In the genomic region with DNA sequence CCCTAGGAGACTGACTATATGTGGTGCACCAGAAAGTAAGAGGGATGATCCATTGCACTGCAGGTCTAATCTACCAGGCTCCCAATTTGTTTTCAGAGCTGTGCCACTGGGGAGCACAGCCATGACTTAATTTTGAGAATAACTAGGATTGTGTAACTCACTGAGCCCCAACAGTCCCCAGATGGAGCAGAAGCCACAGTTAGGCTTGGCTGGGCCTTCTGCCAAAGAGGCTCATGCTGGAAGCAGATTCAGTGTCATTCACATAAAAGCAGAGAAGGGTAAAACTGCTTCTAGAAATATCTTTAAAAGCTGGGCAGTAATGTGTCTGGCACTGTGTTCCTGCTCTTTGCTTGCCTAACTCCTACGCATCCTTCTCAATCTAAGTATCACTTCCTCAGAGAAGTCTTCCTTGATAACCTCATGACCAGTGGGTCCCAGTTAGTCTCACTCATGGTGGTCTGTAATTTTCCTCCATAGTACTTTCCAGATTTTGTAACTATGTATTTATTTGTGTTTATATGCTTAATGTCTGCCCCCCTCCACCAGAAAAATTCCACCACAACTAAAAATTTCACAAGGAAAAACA, we compare ENCODE assay signal across 9 cellular contexts. TPM values are rescaled to one million over a fixed set of nuclear protein-coding genes. Genes with fewer than 3 reads are reported as not detected.
DNase-seq lines count a peak whose midpoint lies in the region; ATAC-seq, FAIRE-seq and TF ChIP-seq lines count a peak whose summit lies in the region.
"Had no signal": no experiment of that assay in that cellular context is flagged by ENCODE, and none has a peak within 500 bp of the region (broad histone marks: within the 10 kb centered on the region; RNA-seq: fewer than 3 reads in every experiment).

No MANE protein-coding gene starts in this region.

- intact Hi-C loops in CD8-positive, alpha-beta T cell (cut with DNase I, micrococcal nuclease) = loop anchor here in 1 of 2 experiments (5.0 kb wide), 1 partner anchor 218 kb away; the partner anchor contains the start of gene TRAPPC3

- TF ChIP-seq POLR2A in H1 (IDR thresholded peaks at IDR 0.05; ENCODE audit: control extremely low read depth in 1 of 2, low read depth in 2 of 2, low read length in 2 of 2) = no peak

- H3K4me3 Mint-ChIP-seq in CD8-positive, alpha-beta T cell = no peak overlapping the region

- H3K27me3 Mint-ChIP-seq in CD8-positive, alpha-beta T cell (ENCODE audit: low read depth) = no peaks in the 10 kb centered on the region

- H3K4me1 ChIP-seq in CD8-positive, alpha-beta T cell (ENCODE audit: insufficient read depth, low read length) = peaks cover 42% of the 10 kb centered on the region
- H3K4me1 ChIP-seq in H1 (replicated peaks in 1 of 4; ENCODE audit: control insufficient read depth in 3 of 4, insufficient read depth in 4 of 4, low read length in 3 of 4) = peaks cover 2 to 15% (median 10%) of the 10 kb centered on the region in 4 experiments; a peak in 6 of 7 replicates
- peaks cover 23% of the 10 kb centered on the region for H3K4me1 ChIP-seq in osteoblast (ENCODE audit: insufficient read depth, low read length)

- H3K14ac ChIP-seq in H1 (ENCODE audit: insufficient read length) = no peak overlapping the region

- no peak for FAIRE-seq in H1 (lab: Jason Lieb, UNC)

- H2AFZ ChIP-seq in H1 (ENCODE audit: low read length) = no peak overlapping the region
- H2AFZ ChIP-seq in osteoblast (ENCODE audit: low read length) = no peak overlapping the region

- ATAC-seq in CD8-positive, alpha-beta T cell = no peak
- ATAC-seq: Panc1 had no signal

- H2BK120ac ChIP-seq in H1 (replicated peaks; ENCODE audit: low read depth, low read length) = no peak overlapping the region

- peaks cover 51% of the 10 kb centered on the region for H3K4me1 Mint-ChIP-seq in CD8-positive, alpha-beta T cell (ENCODE audit: low read depth)

- no peak overlapping the region for H4K8ac ChIP-seq in H1 (ENCODE audit: extremely low read depth, insufficient read depth, low read length)

- no peak overlapping the region for H3K23ac ChIP-seq in H1 (ENCODE audit: insufficient read length)

- peaks cover 3% of the 10 kb centered on the region; the same call in 1 of the 2 replicates for H3K79me1 ChIP-seq in H1 (ENCODE audit: low read depth, low read length)

- WGBS in H1 (ENCODE audit: extremely low coverage in 1 of 2, insufficient coverage in 1 of 2, insufficient read length in 1 of 2, insufficient replicate concordance in 2 of 2, low coverage in 1 of 2, low lambda C conversion rate in 2 of 2, missing lambda C conversion rate in 1 of 2), 2 experiments = 100% methylated on average over 1 of the region's 1 CpG; no CpG with 5 or more reads in 1 of the 2 experiments

- H2BK12ac ChIP-seq in H1 (ENCODE audit: low read depth, low read length) = no peak overlapping the region

- no peak overlapping the region for H2AK5ac ChIP-seq in H1 (ENCODE audit: low read depth, low read length)

- 0 out of 2 replicates have a peak overlapping the region, but pooled peaks have one; percentile 46 for H2BK15ac ChIP-seq in H1 (ENCODE audit: low read length)

- H3K18ac ChIP-seq in H1 (ENCODE audit: extremely low read depth, low read length) = no peak overlapping the region

- H3K4me3 ChIP-seq in CD8-positive, alpha-beta T cell (ENCODE audit: low read depth, low read length) = no peak overlapping the region
- no peak overlapping the region for H3K4me3 ChIP-seq in H1 (ENCODE audit: extremely low read depth in 1 of 4, insufficient read depth in 2 of 4, low read depth in 3 of 4, low read length in 4 of 4)
- H3K4me3 ChIP-seq in osteoblast (ENCODE audit: insufficient read depth, low read length) = no peak overlapping the region

- H2BK5ac ChIP-seq in H1 (ENCODE audit: low read depth, low read length) = no peak overlapping the region

- DNase-seq in CD8-positive, alpha-beta T cell = no peak
- peak; percentile 65 to 90 for DNase-seq in NCI-H446 (lab: John Stamatoyannopoulos, UW)
- DNase-seq in H1 (ENCODE audit: low read depth in 1 of 2, low spot score in 2 of 2) = no peak
- DNase-seq in osteoblast (ENCODE audit: insufficient read length, low spot score, missing footprints) = peak; percentile 91
- DNase-seq in NCI-H2196 (lab: John Stamatoyannopoulos, UW; ENCODE audit: unreplicated experiment) = no peak
- no peak for DNase-seq in OCI-M1 (lab: John Stamatoyannopoulos, UW)
- DNase-seq in SW480 (ENCODE audit: low spot score) = no peak
- DNase-seq in 8988T = no peak

- H3K4me2 ChIP-seq in H1 (ENCODE audit: insufficient read depth in 1 of 2, low read depth in 2 of 2, low read length in 2 of 2) (no peak overlapping the region), osteoblast (ENCODE audit: insufficient read depth, low read length) (no peak overlapping the region)

- H3K36me3 Mint-ChIP-seq in CD8-positive, alpha-beta T cell = peaks cover 26% of the 10 kb centered on the region

- CTCF ChIA-PET in CD8-positive, alpha-beta T cell (lab: Charles Lee) = interaction anchor here (1.2 to 7.4 kb wide), 3 partner anchors 14 to 56 kb away, joined by 5 to 139 read pairs (median 86); no protein-coding TSS in a partner anchor
- CTCF ChIA-PET in H1 (lab: Charles Lee; ENCODE audit: partially characterized antibody) = interaction anchor here (1.6 to 7.9 kb wide), 3 partner anchors 15 to 55 kb away, joined by 7 to 90 read pairs (median 40); partner anchors contain the start of gene STK40

- no peak for TF ChIP-seq CTCF in CD8-positive, alpha-beta T cell (IDR thresholded peaks at IDR 0.05)
- TF ChIP-seq CTCF in H1 (IDR thresholded peaks at IDR 0.05; ENCODE audit: control extremely low read depth in 1 of 3, insufficient read depth in 1 of 3, low read depth in 1 of 3, low read length in 3 of 3) (no peak), osteoblast (IDR thresholded peaks at IDR 0.05; ENCODE audit: extremely low read depth, low read depth, low read length) (no peak)

- no peaks in the 10 kb centered on the region for H3K23me2 ChIP-seq in H1 (ENCODE audit: low read depth, low read length)

- H3K79me2 ChIP-seq in H1 (ENCODE audit: control insufficient read depth in 1 of 2, insufficient read depth in 2 of 2, low read length in 2 of 2) (peaks cover 0 to 25% of the 10 kb centered on the region in 2 experiments; a peak in 2 of 4 replicates), osteoblast (ENCODE audit: insufficient read depth, low read length) (peaks cover 78% of the 10 kb centered on the region)

- no peaks in the 10 kb centered on the region for H3K9me3 Mint-ChIP-seq in CD8-positive, alpha-beta T cell

- H3K27me3 ChIP-seq in CD8-positive, alpha-beta T cell (ENCODE audit: insufficient read depth, low read length) = no peaks in the 10 kb centered on the region
- no peaks in the 10 kb centered on the region for H3K27me3 ChIP-seq in H1 (replicated peaks in 1 of 4; ENCODE audit: control insufficient read depth in 3 of 4, extremely low read depth in 1 of 4, insufficient read depth in 3 of 4, low read length in 3 of 4)
- no peaks in the 10 kb centered on the region for H3K27me3 ChIP-seq in osteoblast (ENCODE audit: insufficient read depth, low read length)

- no peak overlapping the region for H2BK20ac ChIP-seq in H1 (ENCODE audit: low read length)

- H3K9ac ChIP-seq in H1 (replicated peaks in 1 of 4; ENCODE audit: extremely low read depth in 1 of 4, low read depth in 3 of 4, low read length in 3 of 4) = no peak overlapping the region

- no peak for TF ChIP-seq RAD21 in H1 (IDR thresholded peaks at IDR 0.05 in 1 of 2, conservative IDR thresholded peaks at IDR 0.05 in 1 of 2; ENCODE audit: low read depth in 2 of 2, low read length in 2 of 2)

- H3K27ac ChIP-seq in CD8-positive, alpha-beta T cell (ENCODE audit: low read depth, low read length) = peak overlapping the region; percentile 53
- no peak overlapping the region for H3K27ac ChIP-seq in H1 (ENCODE audit: low read depth, low read length)
- H3K27ac ChIP-seq in osteoblast (ENCODE audit: low read depth, low read length) = peak overlapping the region; percentile 21

- no peak overlapping the region for H3K56ac ChIP-seq in H1 (replicated peaks; ENCODE audit: insufficient read length, low read depth, low read length)

- H4K5ac ChIP-seq in H1 (ENCODE audit: insufficient read length, low read depth, low read length) = no peak overlapping the region

- peaks cover 7% of the 10 kb centered on the region for H3K36me3 ChIP-seq in CD8-positive, alpha-beta T cell (ENCODE audit: insufficient read depth, low read length)
- H3K36me3 ChIP-seq in H1 (ENCODE audit: control insufficient read depth in 2 of 4, insufficient read depth in 4 of 4, low read length in 3 of 4) (peaks cover 0 to 5% (median 1%) of the 10 kb centered on the region in 4 experiments; a peak in 1 of 8 replicates), osteoblast (ENCODE audit: insufficient read depth, low read length) (peaks cover 30% of the 10 kb centered on the region)

- no peaks in the 10 kb centered on the region for H3K9me3 ChIP-seq in CD8-positive, alpha-beta T cell (ENCODE audit: low read length)
- H3K9me3 ChIP-seq in H1 (ENCODE audit: insufficient read depth in 2 of 2, low read depth in 1 of 2, low read length in 1 of 2) (no peaks in the 10 kb centered on the region), osteoblast (ENCODE audit: low read depth, low read length) (no peaks in the 10 kb centered on the region)

- no peak overlapping the region for H4K91ac ChIP-seq in H1 (replicated peaks; ENCODE audit: insufficient read length, low read length)

- TF ChIP-seq EP300 in H1 (IDR thresholded peaks at IDR 0.05; ENCODE audit: borderline replicate concordance in 1 of 2, low read depth in 2 of 2, low read length in 2 of 2) = no peak

- peak overlapping the region; percentile 75 for H3K27ac Mint-ChIP-seq in CD8-positive, alpha-beta T cell

- H4K20me1 ChIP-seq in H1 (replicated peaks in 1 of 2; ENCODE audit: control insufficient read depth in 1 of 2, insufficient read depth in 2 of 2, low read length in 2 of 2) (peaks cover 2 to 7% of the 10 kb centered on the region in 2 experiments), osteoblast (ENCODE audit: insufficient read depth, low read length) (peaks cover 13% of the 10 kb centered on the region)

- POLR2A ChIA-PET in CD8-positive, alpha-beta T cell (lab: Charles Lee) = interaction anchor here (2.6 to 7.2 kb wide), 3 partner anchors 19 to 59 kb away, joined by 9 to 45 read pairs (median 14); partner anchors contain the start of genes SH3D21 and STK40
- POLR2A ChIA-PET in H1 (lab: Charles Lee; ENCODE audit: partially characterized antibody) = interaction anchor here (1.3 to 5.2 kb wide), 3 partner anchors 19 to 39 kb away, joined by 3 to 33 read pairs (median 11); no protein-coding TSS in a partner anchor

- no peak overlapping the region for H3K4ac ChIP-seq in H1 (replicated peaks; ENCODE audit: insufficient read length, low read depth, low read length)

RNA-seq across cellular contexts. Expression of gene STK40, which starts 20.3 kb away (rescaled TPM):
- 10 to 100 TPM; 13.4 to 16.9 TPM for total RNA-seq in CD8-positive, alpha-beta T cell
- 25.3 and 28.6 TPM in 2 replicates for total RNA-seq in H1 (2021; fragmentation: NEBNext Ultra II Directional; extraction: Animal tissue kit (Norgen Biotek cat#: 25700))
- 13.6 and 18.4 TPM in 2 replicates for polyA plus RNA-seq in H1 (2011; rRNA removed)
- polyA plus RNA-seq in H1 (2011; cell fraction: cytosol; rRNA removed) = 13.7 TPM
- 21.5 TPM for polyA plus RNA-seq in H1 (2011; cell fraction: nucleus; rRNA removed)
- polyA plus RNA-seq in H1 (2012, experiment 1 of 2) = 13.3 to 18.6 TPM (median 17.3 TPM) in 4 replicates
- 17.6 TPM for polyA plus RNA-seq in H1 (2012, experiment 2 of 2)
- 16.9 TPM for polyA plus RNA-seq in H1 (2013, experiment 1 of 2)
- 16.6 TPM for polyA plus RNA-seq in H1 (2013, experiment 2 of 2)
- polyA minus RNA-seq in H1 (2011; rRNA and poly(A)+ RNA removed) = 16.3 and 18.9 TPM in 2 replicates
- 9.5 TPM for polyA minus RNA-seq in H1 (2011; cell fraction: cytosol; rRNA and poly(A)+ RNA removed)
- 5.5 TPM for polyA minus RNA-seq in H1 (2011; cell fraction: nucleus; rRNA and poly(A)+ RNA removed)
- total RNA-seq in osteoblast = 11.9 and 12.4 TPM in 2 replicates

RNA-seq across cellular contexts. Expression of gene LSM10, which starts 32.3 kb away (rescaled TPM):
- 10 to 100 TPM; 20.9 to 21.4 TPM for total RNA-seq in CD8-positive, alpha-beta T cell
- 59.1 and 59.5 TPM in 2 replicates for total RNA-seq in H1 (2021; fragmentation: NEBNext Ultra II Directional; extraction: Animal tissue kit (Norgen Biotek cat#: 25700))
- 127 and 140 TPM in 2 replicates for polyA plus RNA-seq in H1 (2011; rRNA removed)
- polyA plus RNA-seq in H1 (2011; cell fraction: cytosol; rRNA removed) = 111 TPM
- 81.9 TPM for polyA plus RNA-seq in H1 (2011; cell fraction: nucleus; rRNA removed)
- 50.0 to 87.8 TPM (median 80.4 TPM) in 4 replicates for polyA plus RNA-seq in H1 (2012, experiment 1 of 2)
- 128 TPM for polyA plus RNA-seq in H1 (2012, experiment 2 of 2)
- 49.0 TPM for polyA plus RNA-seq in H1 (2013, experiment 1 of 2)
- polyA plus RNA-seq in H1 (2013, experiment 2 of 2) = 51.5 TPM
- 48.7 and 51.4 TPM in 2 replicates for polyA minus RNA-seq in H1 (2011; rRNA and poly(A)+ RNA removed)
- polyA minus RNA-seq in H1 (2011; cell fraction: cytosol; rRNA and poly(A)+ RNA removed) = 28.0 TPM
- polyA minus RNA-seq in H1 (2011; cell fraction: nucleus; rRNA and poly(A)+ RNA removed) = 25.3 TPM
- total RNA-seq in osteoblast = 4.4 and 6.2 TPM in 2 replicates

RNA-seq across cellular contexts. Expression of gene EVA1B, which starts 42.0 kb away (rescaled TPM):
- total RNA-seq in CD8-positive, alpha-beta T cell = 1 to 10 TPM in 1 of 2 experiments, under 1 TPM in 1; 0.97 to 1.2 TPM
- total RNA-seq in H1 (2021; fragmentation: NEBNext Ultra II Directional; extraction: Animal tissue kit (Norgen Biotek cat#: 25700)) = 10.0 and 10.3 TPM in 2 replicates
- polyA plus RNA-seq in H1 (2011; rRNA removed) = 19.9 and 23.8 TPM in 2 replicates
- polyA plus RNA-seq in H1 (2011; cell fraction: cytosol; rRNA removed) = 13.1 TPM
- 14.2 TPM for polyA plus RNA-seq in H1 (2011; cell fraction: nucleus; rRNA removed)
- polyA plus RNA-seq in H1 (2012, experiment 1 of 2) = 5.2 to 15.9 TPM (median 12.6 TPM) in 4 replicates
- polyA plus RNA-seq in H1 (2012, experiment 2 of 2) = 12.2 TPM
- polyA plus RNA-seq in H1 (2013, experiment 1 of 2) = 19.7 TPM
- polyA plus RNA-seq in H1 (2013, experiment 2 of 2) = 24.7 TPM
- 0.47 TPM in 1 of 2 replicates, not detected in the other for polyA minus RNA-seq in H1 (2011; rRNA and poly(A)+ RNA removed)
- polyA minus RNA-seq in H1 (2011; cell fraction: cytosol; rRNA and poly(A)+ RNA removed) = 5.9 TPM
- 3.5 TPM for polyA minus RNA-seq in H1 (2011; cell fraction: nucleus; rRNA and poly(A)+ RNA removed)
- total RNA-seq in osteoblast = 119 and 135 TPM in 2 replicates

RNA-seq across cellular contexts. Expression of gene SH3D21, which starts 59.2 kb away (rescaled TPM):
- 1 to 10 TPM; 2.1 to 2.2 TPM for total RNA-seq in CD8-positive, alpha-beta T cell
- total RNA-seq in H1 (2021; fragmentation: NEBNext Ultra II Directional; extraction: Animal tissue kit (Norgen Biotek cat#: 25700)) = 8.6 and 9.8 TPM in 2 replicates
- polyA plus RNA-seq in H1 (2011; rRNA removed) = 3.4 and 5.1 TPM in 2 replicates
- polyA plus RNA-seq in H1 (2011; cell fraction: cytosol; rRNA removed) = 5.9 TPM
- polyA plus RNA-seq in H1 (2011; cell fraction: nucleus; rRNA removed) = 37.3 TPM
- polyA plus RNA-seq in H1 (2012, experiment 1 of 2) = 9.1 to 11.5 TPM (median 10.7 TPM) in 4 replicates
- 6.0 TPM for polyA plus RNA-seq in H1 (2012, experiment 2 of 2)
- 7.1 TPM for polyA plus RNA-seq in H1 (2013, experiment 1 of 2)
- 5.3 TPM for polyA plus RNA-seq in H1 (2013, experiment 2 of 2)
- 4.2 TPM in 2 replicates for polyA minus RNA-seq in H1 (2011; rRNA and poly(A)+ RNA removed)
- polyA minus RNA-seq in H1 (2011; cell fraction: cytosol; rRNA and poly(A)+ RNA removed) = 4.1 TPM
- polyA minus RNA-seq in H1 (2011; cell fraction: nucleus; rRNA and poly(A)+ RNA removed) = 13.3 TPM
- 1.8 and 2.2 TPM in 2 replicates for total RNA-seq in osteoblast

Comparison
In these comparisons a context has a peak if more than half of its experiments do, and no peak if none do; other contexts are left out.
1. DNase-seq: peak in NCI-H446 (2 of 2) and osteoblast (single experiment); none in CD8-positive, alpha-beta T cell (0 of 7), H1 (0 of 2), NCI-H2196 (single experiment), OCI-M1 (single experiment), SW480 (single experiment) and 8988T (single experiment).
2. RNA of gene EVA1B, which starts 42.0 kb away (total RNA-seq): 119 to 135 TPM in osteoblast; 10.0 to 10.3 TPM in H1 and 0.97 to 1.2 TPM in CD8-positive, alpha-beta T cell; every median in the first group is over 10 times any median in the second.